10 cellular contexts compared by ENCODE assay signal in genomic region chr20:3923818-3924217, GRCh38. TPM values are rescaled to one million over a fixed set of nuclear protein-coding genes. Genes with fewer than 3 reads are reported as not detected.
DNase-seq lines count a peak whose midpoint lies in the region; ATAC-seq and TF ChIP-seq lines count a peak whose summit lies in the region.
"Had no signal": no experiment of that assay in that cellular context is flagged by ENCODE, and none has a peak within 500 bp of the region (broad histone marks: within the 10 kb centered on the region; RNA-seq: fewer than 3 reads in every experiment).

No MANE protein-coding gene starts in this region.

- no peak for DNase-seq in CD14-positive monocyte (ENCODE audit: low spot score)
- DNase-seq in astrocyte of the hippocampus (ENCODE audit: low read depth, low spot score): peak; percentile 47
- DNase-seq in mesothelial cell of epicardium (ENCODE audit: low spot score in 2 of 2, unreplicated experiment in 2 of 2): no peak
- DNase-seq: GF-D8, NCI-H524 had no signal

- no peaks in the 10 kb centered on the region for H3K9me3 Mint-ChIP-seq in CD14-positive monocyte
- H3K9me3 Mint-ChIP-seq in IgD-negative memory B cell: no peaks in the 10 kb centered on the region
- H3K9me3 Mint-ChIP-seq in mesothelial cell of epicardium: no peaks in the 10 kb centered on the region

- TF ChIP-seq CTCF in CD14-positive monocyte (IDR thresholded peaks at IDR 0.05) (no peak), mesothelial cell of epicardium (IDR thresholded peaks at IDR 0.05; ENCODE audit: unreplicated experiment) (no peak)

- peak overlapping the region; percentile 18 to 91 (median 88) for H3K27ac Mint-ChIP-seq in CD14-positive monocyte
- peak overlapping the region; percentile 25 to 47 (median 26) for H3K27ac Mint-ChIP-seq in IgD-negative memory B cell
- peak overlapping the region; percentile 54 for H3K27ac Mint-ChIP-seq in mesothelial cell of epicardium

- H3K36me3 Mint-ChIP-seq in CD14-positive monocyte: peaks cover 57 to 72% of the 10 kb centered on the region in 2 donors
- peaks cover 3% of the 10 kb centered on the region for H3K36me3 Mint-ChIP-seq in IgD-negative memory B cell
- peaks cover 17% of the 10 kb centered on the region for H3K36me3 Mint-ChIP-seq in mesothelial cell of epicardium

- no peak for ATAC-seq in GM21786 (IDR thresholded peaks at IDR 0.05; ENCODE audit: unreplicated experiment)
- no peak for ATAC-seq in GM19023 (IDR thresholded peaks at IDR 0.05; ENCODE audit: unreplicated experiment)
- ATAC-seq in GM18520 (IDR thresholded peaks at IDR 0.05; ENCODE audit: unreplicated experiment): no peak
- no peak for ATAC-seq in GM19452 (IDR thresholded peaks at IDR 0.05; ENCODE audit: unreplicated experiment)

- H3K4me3 Mint-ChIP-seq in CD14-positive monocyte: no peak overlapping the region
- H3K4me3 Mint-ChIP-seq in IgD-negative memory B cell: no peak overlapping the region
- no peak overlapping the region for H3K4me3 Mint-ChIP-seq in mesothelial cell of epicardium

- H3K27me3 Mint-ChIP-seq in CD14-positive monocyte (ENCODE audit: low read depth in 3 of 3) (peaks cover 0 to 3% (median 0%) of the 10 kb centered on the region in 3 donors), IgD-negative memory B cell (no peaks in the 10 kb centered on the region), mesothelial cell of epicardium (ENCODE audit: low read depth) (no peaks in the 10 kb centered on the region)

- intact Hi-C loops in CD14-positive monocyte (cut with micrococcal nuclease): loop anchor here (10.0 kb wide), 2 partner anchors 161 to 171 kb away; no protein-coding TSS in a partner anchor

- H3K4me1 Mint-ChIP-seq in CD14-positive monocyte: peaks cover 66% of the 10 kb centered on the region
- peaks cover 8 to 9% (median 9%) of the 10 kb centered on the region in 3 donors for H3K4me1 Mint-ChIP-seq in IgD-negative memory B cell
- H3K4me1 Mint-ChIP-seq in mesothelial cell of epicardium: peaks cover 21% of the 10 kb centered on the region

RNA-seq across cellular contexts. Expression of gene PANK2, which starts 34.6 kb away (rescaled TPM):
- polyA plus RNA-seq in CD14-positive monocyte (10 to 100 TPM; 48.0 to 65.7 TPM), IgD-negative memory B cell (55.9 TPM)
- total RNA-seq in mesothelial cell of epicardium: 48.3 to 52.5 TPM (median 48.7 TPM) in 3 replicates

Comparison
In these comparisons a context has a peak if more than half of its experiments do, and no peak if none do; other contexts are left out.
1. H3K27ac Mint-ChIP-seq: peak in every context shown above with its lines; median percentile 88 in CD14-positive monocyte; 54 in mesothelial cell of epicardium; 26 in IgD-negative memory B cell.